Comparison of ENCODE assay signal across 15 cellular contexts in genomic region chr14:73265721-73266046, GRCh38. TPM values are rescaled to one million over a fixed set of nuclear protein-coding genes. Genes with fewer than 3 reads are reported as not detected.
DNase-seq lines count a peak whose midpoint lies in the region; ATAC-seq and TF ChIP-seq lines count a peak whose summit lies in the region.
"Had no signal": no experiment of that assay in that cellular context is flagged by ENCODE, and none has a peak within 500 bp of the region (broad histone marks: within the 10 kb centered on the region; RNA-seq: fewer than 3 reads in every experiment).

No MANE protein-coding gene starts in this region.

- H3K14ac ChIP-seq in neuronal stem cell (ENCODE audit: low read length): no peak overlapping the region

- no peak overlapping the region for H4K91ac ChIP-seq in neuronal stem cell (ENCODE audit: low read depth, low read length, poor library complexity)

- no peak overlapping the region for H2BK5ac ChIP-seq in neuronal stem cell (ENCODE audit: low read length)

- in situ Hi-C loops in GM13976 (cut with MboI; ENCODE audit: low sequenced_read_pairs, unreplicated experiment): no loop called here

- no peak overlapping the region for H3K4ac ChIP-seq in neuronal stem cell (ENCODE audit: low read length)

- no peak overlapping the region for H3K4me2 ChIP-seq in neuronal stem cell (ENCODE audit: insufficient read depth, low read length, poor library complexity, severe bottlenecking)
- H3K4me2 ChIP-seq in MM.1S (ENCODE audit: low read depth, low read length): no peak overlapping the region

- no TSS peak for BruUV-seq in Caco-2 (replicated peaks; lab: Mats Ljungman, UMichigan)

- no peak overlapping the region for H2BK120ac ChIP-seq in neuronal stem cell (ENCODE audit: low read depth, low read length)

- no peak overlapping the region for H3K27ac ChIP-seq in neuronal stem cell (replicated peaks; ENCODE audit: low read length)
- H3K27ac ChIP-seq in MM.1S (ENCODE audit: low read length): no peak overlapping the region

- H3K9ac ChIP-seq in neuronal stem cell (ENCODE audit: low read depth, low read length, poor library complexity) (no peak overlapping the region), MM.1S (ENCODE audit: low read length) (no peak overlapping the region)

- H3K23ac ChIP-seq in neuronal stem cell (ENCODE audit: low read depth, low read length, poor library complexity): no peak overlapping the region

- H2AK5ac ChIP-seq in neuronal stem cell (ENCODE audit: low read depth, low read length): no peak overlapping the region

- H3K4me3 ChIP-seq in Caco-2 (ENCODE audit: low read depth, low read length) (no peak overlapping the region), neuronal stem cell (ENCODE audit: low read length in 2 of 2) (no peak overlapping the region), MM.1S (ENCODE audit: low read length) (no peak overlapping the region)

- CTCF ChIA-PET in Caco-2 (lab: Charles Lee): no interaction called here

- H4K8ac ChIP-seq in neuronal stem cell (ENCODE audit: low read depth, low read length): no peak overlapping the region

- no peaks in the 10 kb centered on the region for H3K9me3 Mint-ChIP-seq in Caco-2 (ENCODE audit: unreplicated experiment)
- H3K9me3 Mint-ChIP-seq: CD4-positive, alpha-beta memory T cell had no signal

- DNase-seq in Caco-2: no peak
- DNase-seq in GM13976 (ENCODE audit: low spot score): peak; percentile 10
- peak; percentile 17 for DNase-seq in ecto neural progenitor cell (ENCODE audit: low spot score)
- no peak for DNase-seq in neuronal stem cell (ENCODE audit: low spot score)
- no peak for DNase-seq in SK-N-DZ (ENCODE audit: low spot score)
- DNase-seq in stimulated activated CD4-positive, alpha-beta T cell treated with anti-CD3 and anti-CD28 coated beads, Interleukin-4, amount 100 ng/mL, for 4 hours: no peak
- DNase-seq in MM.1S: no peak
- DNase-seq: C1 segment of cervical spinal cord; CD4-positive, alpha-beta memory T cell; COR-L47; DMS153; DND-41; GOT3; HCEC 1CT had no signal

- H3K18ac ChIP-seq in neuronal stem cell (ENCODE audit: low read length): no peak overlapping the region

- H3K9me3 ChIP-seq in Caco-2 (no peaks in the 10 kb centered on the region), neuronal stem cell (replicated peaks in 1 of 2; ENCODE audit: control insufficient read depth in 2 of 2, insufficient read depth in 1 of 2, low read depth in 1 of 2, low read length in 2 of 2) (no peaks in the 10 kb centered on the region), MM.1S (replicated peaks; ENCODE audit: insufficient read depth, low read length) (no peaks in the 10 kb centered on the region)

- no peak for TF ChIP-seq CTCF in Caco-2 (IDR thresholded peaks at IDR 0.05; ENCODE audit: insufficient read depth in 1 of 2, low read depth in 1 of 2, low read length in 1 of 2, severe bottlenecking in 1 of 2, unreplicated experiment in 1 of 2)
- no peak for TF ChIP-seq CTCF in GM13976 (IDR thresholded peaks at IDR 0.05; ENCODE audit: borderline replicate concordance, control extremely low read depth, extremely low read depth, insufficient read depth, missing control alignments)
- TF ChIP-seq CTCF in MM.1S (IDR thresholded peaks at IDR 0.05; ENCODE audit: low read length): no peak

- H3K27ac Mint-ChIP-seq in Caco-2 (ENCODE audit: unreplicated experiment): peak overlapping the region; percentile 51

- H3K4me3 Mint-ChIP-seq in Caco-2 (ENCODE audit: unreplicated experiment): no peak overlapping the region
- H3K4me3 Mint-ChIP-seq: CD4-positive, alpha-beta memory T cell had no signal

- no peaks in the 10 kb centered on the region for H3K36me3 Mint-ChIP-seq in Caco-2 (ENCODE audit: insufficient read depth, unreplicated experiment)
- H3K36me3 Mint-ChIP-seq: CD4-positive, alpha-beta memory T cell had no signal

- no CpG with 5 or more reads among the region's 3 CpGs for WGBS in neuronal stem cell (ENCODE audit: extremely low coverage in 2 of 2, insufficient read length in 2 of 2, insufficient replicate concordance in 1 of 2), 2 donors

- H2AFZ ChIP-seq in neuronal stem cell (ENCODE audit: low read length) (peak overlapping the region; percentile 0), MM.1S (ENCODE audit: low read length) (no peak overlapping the region)

- POLR2A ChIA-PET in Caco-2 (lab: Charles Lee): no interaction called here

- no peaks in the 10 kb centered on the region for H3K4me1 Mint-ChIP-seq in Caco-2 (ENCODE audit: low read depth, unreplicated experiment)

- no peaks in the 10 kb centered on the region for H4K20me1 ChIP-seq in MM.1S (ENCODE audit: insufficient read depth, low read length)

- H3K27me3 ChIP-seq in Caco-2 (replicated peaks; ENCODE audit: control insufficient read depth, insufficient read depth, low read length): no peaks in the 10 kb centered on the region
- H3K27me3 ChIP-seq in neuronal stem cell (ENCODE audit: control insufficient read depth in 3 of 3, insufficient read depth in 3 of 3, low read depth in 1 of 3, low read length in 3 of 3): no peaks in the 10 kb centered on the region
- H3K27me3 ChIP-seq in MM.1S (replicated peaks; ENCODE audit: insufficient read depth, low read length): no peaks in the 10 kb centered on the region

- no peaks in the 10 kb centered on the region for H3K27me3 Mint-ChIP-seq in Caco-2 (ENCODE audit: insufficient read depth, unreplicated experiment)

- H3K79me1 ChIP-seq in neuronal stem cell (ENCODE audit: low read depth, low read length): peaks cover 2% of the 10 kb centered on the region

- intact Hi-C loops in Caco-2 (cut with micrococcal nuclease; ENCODE audit: unreplicated experiment): no loop called here

- no peak for ATAC-seq in GM21447 (IDR thresholded peaks at IDR 0.05; ENCODE audit: unreplicated experiment)

- no peak overlapping the region for H2BK12ac ChIP-seq in neuronal stem cell (ENCODE audit: low read length)

- H2BK15ac ChIP-seq in neuronal stem cell (ENCODE audit: low read length): no peak overlapping the region

- no peaks in the 10 kb centered on the region for H3F3A ChIP-seq in MM.1S (ENCODE audit: insufficient read depth, low read length)

- no peaks in the 10 kb centered on the region for H3K79me2 ChIP-seq in MM.1S (ENCODE audit: low read length)

- H3K4me1 ChIP-seq in Caco-2 (peaks cover 3% of the 10 kb centered on the region; the same call in 1 of the 2 replicates), neuronal stem cell (ENCODE audit: control insufficient read depth in 2 of 2, insufficient read depth in 1 of 2, low read depth in 1 of 2, low read length in 2 of 2) (peaks cover 10 to 13% of the 10 kb centered on the region in 2 donors), MM.1S (ENCODE audit: low read length) (no peaks in the 10 kb centered on the region)

- H3K36me3 ChIP-seq in Caco-2 (ENCODE audit: control insufficient read depth, insufficient read depth, low read length): no peaks in the 10 kb centered on the region
- peaks cover 3 to 34% of the 10 kb centered on the region in 2 donors for H3K36me3 ChIP-seq in neuronal stem cell (replicated peaks in 1 of 2; ENCODE audit: control insufficient read depth in 2 of 2, insufficient read depth in 2 of 2, low read length in 2 of 2)
- H3K36me3 ChIP-seq in MM.1S (replicated peaks; ENCODE audit: insufficient read depth, low read length): no peaks in the 10 kb centered on the region

- H3K9me2 ChIP-seq in MM.1S (replicated peaks; ENCODE audit: insufficient read depth, low read length): no peaks in the 10 kb centered on the region

RNA-seq across cellular contexts. Expression of gene PAPLN, which starts 28.4 kb away (rescaled TPM):
- 2.7 and 3.0 TPM in 2 replicates for total RNA-seq in Caco-2 (2022)
- 15.1 TPM for polyA plus RNA-seq in neuronal stem cell (2013, experiment 1 of 2)
- polyA plus RNA-seq in neuronal stem cell (2013, experiment 2 of 2): 15.7 TPM
- 0.13 TPM in 1 of 2 replicates, not detected in the other for polyA plus RNA-seq in SK-N-DZ (2014; cell fraction: cytosol; rRNA removed)
- 0.44 and 0.53 TPM in 2 replicates for polyA plus RNA-seq in SK-N-DZ (2014; cell fraction: nucleus; rRNA removed)

Comparison
In these comparisons a context has a peak if more than half of its experiments do, and no peak if none do; other contexts are left out.
1. DNase-seq: peak in GM13976 (single experiment) and ecto neural progenitor cell (single experiment); none in Caco-2 (0 of 2), neuronal stem cell (single experiment), SK-N-DZ (single experiment), stimulated activated CD4-positive, alpha-beta T cell treated with anti-CD3 and anti-CD28 coated beads, Interleukin-4, amount 100 ng/mL, for 4 hours (0 of 2) and MM.1S (single experiment).